In genomic region chr17:73131993-73132595, GRCh38 we compare ENCODE assay signal across 24 cellular contexts. TPM values are rescaled to one million over a fixed set of nuclear protein-coding genes. Genes with fewer than 3 reads are reported as not detected.
DNase-seq lines count a peak whose midpoint lies in the region; ATAC-seq and TF ChIP-seq lines count a peak whose summit lies in the region.
"Had no signal": no experiment of that assay in that cellular context is flagged by ENCODE, and none has a peak within 500 bp of the region (broad histone marks: within the 10 kb centered on the region; RNA-seq: fewer than 3 reads in every experiment).

No MANE protein-coding gene starts in this region.

- no peaks in the 10 kb centered on the region for H3F3A ChIP-seq in GM23338 (replicated peaks; ENCODE audit: low read depth)

- H3K4me1 ChIP-seq in BLaER1 (peaks cover 39% of the 10 kb centered on the region), GM23338 (ENCODE audit: insufficient read depth) (peaks cover 17% of the 10 kb centered on the region)
- H3K4me1 ChIP-seq: ascending aorta, transverse colon had no signal

- no peak overlapping the region for H3K4me3 ChIP-seq in BLaER1
- H3K4me3 ChIP-seq in GM23338, result no peak overlapping the region
- H3K4me3 ChIP-seq: A549, ascending aorta, hepatocyte, transverse colon had no signal

- DNase-seq in GM23338 (ENCODE audit: low spot score), result no peak
- peak; percentile 45 for DNase-seq in NCI-H524 treated with DMSO at 0.1 percent for 48 hours (lab: John Stamatoyannopoulos, UW)
- peak; percentile 89 for DNase-seq in germinal center (ENCODE audit: low spot score)
- no peak for DNase-seq in HK-2 (ENCODE audit: unreplicated experiment)
- DNase-seq in DMS79 (lab: John Stamatoyannopoulos, UW), result no peak
- DNase-seq: activated CD4-positive, alpha-beta T cell treated with anti-CD3 and anti-CD28 coated beads, Interleukin-2, amount 10 ng/mL, durations not matched to agents 7 days and 5 days; activated naive CD4-positive, alpha-beta T cell treated with Interleukin-2 at 50 U/mL for 16 hours; CD4-positive, alpha-beta memory T cell; DND-41; HCEC 1CT; kidney glomerular epithelial cell; mesendoderm; NCI-H2029; NCI-H526 treated with DMSO at 0.1 percent for 48 hours; nephron progenitor cell; stimulated activated CD4-positive, alpha-beta T cell treated with anti-CD3 and anti-CD28 coated beads, Interleukin-12 subunit alpha, Interleukin-12 subunit beta, amount 100 ng/mL, for 4 hours; stimulated activated naive CD4-positive, alpha-beta T cell treated with Interleukin-2 at 50 U/mL for 16 hours; transverse colon had no signal

- H3K79me2 ChIP-seq in GM23338 (replicated peaks; ENCODE audit: insufficient read depth), result no peaks in the 10 kb centered on the region
- H3K79me2 ChIP-seq: hepatocyte had no signal

- peak overlapping the region; percentile 73 for H3K27ac ChIP-seq in BLaER1
- no peak overlapping the region for H3K27ac ChIP-seq in GM23338 (ENCODE audit: low read depth)
- H3K27ac ChIP-seq: A549, ascending aorta, hepatocyte, transverse colon had no signal

- peaks cover 2% of the 10 kb centered on the region for H3K27me3 Mint-ChIP-seq in GM23338 (ENCODE audit: insufficient read depth, low read depth, poor library complexity)
- H3K27me3 Mint-ChIP-seq: activated CD4-positive, alpha-beta T cell treated with anti-CD3 and anti-CD28 coated beads, Interleukin-2, amount 10 ng/mL, durations not matched to agents 7 days and 5 days had no signal

- peak; percentile 58 for ATAC-seq in GM23338
- ATAC-seq in HG02798 (IDR thresholded peaks at IDR 0.05; ENCODE audit: poor library complexity, unreplicated experiment), result no peak
- ATAC-seq in HG02981 (IDR thresholded peaks at IDR 0.05; ENCODE audit: unreplicated experiment), result no peak
- ATAC-seq: A549 had no signal

- H3K36me3 Mint-ChIP-seq in GM23338 (ENCODE audit: low read depth), result no peaks in the 10 kb centered on the region
- H3K36me3 Mint-ChIP-seq: CD4-positive, alpha-beta memory T cell had no signal

- H4K20me1 ChIP-seq in BLaER1 (no peaks in the 10 kb centered on the region), GM23338 (replicated peaks; ENCODE audit: insufficient read depth) (no peaks in the 10 kb centered on the region)

- H3K27me3 ChIP-seq in BLaER1 (no peaks in the 10 kb centered on the region), GM23338 (ENCODE audit: insufficient read depth) (no peaks in the 10 kb centered on the region)
- H3K27me3 ChIP-seq: ascending aorta, hepatocyte, transverse colon had no signal

- no peak overlapping the region for H3K27ac Mint-ChIP-seq in GM23338
- H3K27ac Mint-ChIP-seq: activated CD4-positive, alpha-beta T cell treated with anti-CD3 and anti-CD28 coated beads, Interleukin-2, amount 10 ng/mL, durations not matched to agents 7 days and 5 days; CD4-positive, alpha-beta memory T cell; nephron progenitor cell had no signal

- peak overlapping the region; percentile 70; the same call in 1 of the 2 replicates for H2AFZ ChIP-seq in GM23338
- H2AFZ ChIP-seq: hepatocyte had no signal

- no peak overlapping the region for H3K4me3 Mint-ChIP-seq in GM23338
- H3K4me3 Mint-ChIP-seq: activated CD4-positive, alpha-beta T cell treated with anti-CD3 and anti-CD28 coated beads, Interleukin-2, amount 10 ng/mL, durations not matched to agents 7 days and 5 days; CD4-positive, alpha-beta memory T cell; nephron progenitor cell had no signal

- H3K9me2 ChIP-seq in GM23338 (ENCODE audit: insufficient read depth), result no peaks in the 10 kb centered on the region

- H3K4me2 ChIP-seq in BLaER1 (peak overlapping the region; percentile 79), GM23338 (peak overlapping the region; percentile 6)
- H3K4me2 ChIP-seq: A549, hepatocyte had no signal

- no peaks in the 10 kb centered on the region for H3K9me3 Mint-ChIP-seq in GM23338
- H3K9me3 Mint-ChIP-seq: activated CD4-positive, alpha-beta T cell treated with anti-CD3 and anti-CD28 coated beads, Interleukin-2, amount 10 ng/mL, durations not matched to agents 7 days and 5 days; CD4-positive, alpha-beta memory T cell; nephron progenitor cell had no signal

- no peak for TF ChIP-seq CTCF in GM23338 (conservative IDR thresholded peaks at IDR 0.05; ENCODE audit: low read depth in 2 of 2)

- H3K36me3 ChIP-seq in BLaER1 (no peaks in the 10 kb centered on the region), GM23338 (ENCODE audit: insufficient read depth) (no peaks in the 10 kb centered on the region)
- H3K36me3 ChIP-seq: ascending aorta, transverse colon had no signal

- H3K4me1 Mint-ChIP-seq in GM23338, result peaks cover 14% of the 10 kb centered on the region
- H3K4me1 Mint-ChIP-seq: activated CD4-positive, alpha-beta T cell treated with anti-CD3 and anti-CD28 coated beads, Interleukin-2, amount 10 ng/mL, durations not matched to agents 7 days and 5 days; CD4-positive, alpha-beta memory T cell had no signal

- H3K9ac ChIP-seq in BLaER1, result no peak overlapping the region

- no peaks in the 10 kb centered on the region for H3K9me3 ChIP-seq in BLaER1
- H3K9me3 ChIP-seq: A549, ascending aorta, transverse colon had no signal

TF ChIP-seq in GM23338, 12 proteins besides CTCF, POLR2A, EP300 and RAD21 (continues in another document):
- no peak for TF ChIP-seq STAT1 (IDR thresholded peaks at IDR 0.05; ENCODE audit: unreplicated experiment)
- TF ChIP-seq CREB1 (CRISPR knock-in tag; IDR thresholded peaks at IDR 0.05; ENCODE audit: low read depth), result no peak
- TF ChIP-seq EZH2 (IDR thresholded peaks at IDR 0.05; ENCODE audit: low read depth, unreplicated experiment), result no peak
- no peak for TF ChIP-seq NANOG (IDR thresholded peaks at IDR 0.05; ENCODE audit: borderline replicate concordance)
- no peak for TF ChIP-seq REST (IDR thresholded peaks at IDR 0.05; ENCODE audit: unreplicated experiment)
- TF ChIP-seq ZNF114 (CRISPR knock-in tag; IDR thresholded peaks at IDR 0.05), result no peak
- TF ChIP-seq EZH2phosphoT487 (IDR thresholded peaks at IDR 0.05; ENCODE audit: unreplicated experiment), result no peak
- TF ChIP-seq ZNF331 (CRISPR knock-in tag; IDR thresholded peaks at IDR 0.05; ENCODE audit: low read depth), result no peak
- TF ChIP-seq, protein P1, sequence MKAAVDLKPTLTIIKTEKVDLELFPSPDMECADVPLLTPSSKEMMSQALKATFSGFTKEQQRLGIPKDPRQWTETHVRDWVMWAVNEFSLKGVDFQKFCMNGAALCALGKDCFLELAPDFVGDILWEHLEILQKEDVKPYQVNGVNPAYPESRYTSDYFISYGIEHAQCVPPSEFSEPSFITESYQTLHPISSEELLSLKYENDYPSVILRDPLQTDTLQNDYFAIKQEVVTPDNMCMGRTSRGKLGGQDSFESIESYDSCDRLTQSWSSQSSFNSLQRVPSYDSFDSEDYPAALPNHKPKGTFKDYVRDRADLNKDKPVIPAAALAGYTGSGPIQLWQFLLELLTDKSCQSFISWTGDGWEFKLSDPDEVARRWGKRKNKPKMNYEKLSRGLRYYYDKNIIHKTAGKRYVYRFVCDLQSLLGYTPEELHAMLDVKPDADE (IDR thresholded peaks at IDR 0.05), result no peak
- no peak for TF ChIP-seq POLR2AphosphoS5 (IDR thresholded peaks at IDR 0.05; ENCODE audit: low read depth)
- TF ChIP-seq JUNB (IDR thresholded peaks at IDR 0.05; ENCODE audit: unreplicated experiment), result no peak

RNA-seq across cellular contexts. Expression of gene SSTR2, which starts 32.7 kb away (rescaled TPM):
- total RNA-seq in GM23338 (2014; rRNA removed; shearing (Covaris generic)), result 1.7 and 1.8 TPM in 2 replicates
- 1.1 and 1.4 TPM in 2 replicates for polyA plus RNA-seq in GM23338 (2016; fragmentation: Nextera tagmentation; extraction: Ambion mirVana)
- total RNA-seq: activated CD4-positive, alpha-beta T cell treated with anti-CD3 and anti-CD28 coated beads, Interleukin-2, amount 10 ng/mL, durations not matched to agents 7 days and 5 days; CD4-positive, alpha-beta memory T cell had no signal
- polyA plus RNA-seq: CD4-positive, alpha-beta memory T cell had no signal

RNA-seq across cellular contexts. Expression of gene SLC39A11, which starts 39.6 kb away (rescaled TPM):
- 9.4 and 18.1 TPM in 2 replicates for total RNA-seq in GM23338 (2014; rRNA removed; shearing (Covaris generic))
- 10.3 and 10.8 TPM in 2 replicates for polyA plus RNA-seq in GM23338 (2016; fragmentation: Nextera tagmentation; extraction: Ambion mirVana)

Comparison
In these comparisons a context has a peak if more than half of its experiments do, and no peak if none do; other contexts are left out.
1. DNase-seq: peak in NCI-H524 treated with DMSO at 0.1 percent for 48 hours (single experiment) and germinal center (single experiment); none in GM23338 (single experiment), HK-2 (single experiment) and DMS79 (single experiment).